In genomic region chr3:96756516-96756915, GRCh38 we compare ENCODE assay signal across 1 cellular context.
TF ChIP-seq lines count a peak whose summit lies in the region.

No MANE protein-coding gene starts in this region.

TF ChIP-seq in GM23338, 12 proteins besides CTCF, POLR2A, EP300 and RAD21 (continued from another document):
- no peak for TF ChIP-seq ZNF462 (CRISPR knock-in tag; IDR thresholded peaks at IDR 0.05)
- TF ChIP-seq STAT1 (IDR thresholded peaks at IDR 0.05; ENCODE audit: unreplicated experiment), result no peak
- TF ChIP-seq EZH2 (IDR thresholded peaks at IDR 0.05; ENCODE audit: low read depth, unreplicated experiment), result no peak
- no peak for TF ChIP-seq ETS1 (IDR thresholded peaks at IDR 0.05)
- TF ChIP-seq ZNF114 (CRISPR knock-in tag; IDR thresholded peaks at IDR 0.05), result no peak
- TF ChIP-seq EZH2phosphoT487 (IDR thresholded peaks at IDR 0.05; ENCODE audit: unreplicated experiment), result no peak
- no peak for TF ChIP-seq ZNF331 (CRISPR knock-in tag; IDR thresholded peaks at IDR 0.05; ENCODE audit: low read depth)
